25 cellular contexts compared by ENCODE assay signal in genomic region chr2:159042115-159042850, GRCh38.
DNase-seq lines count a peak whose midpoint lies in the region; ATAC-seq, FAIRE-seq and TF ChIP-seq lines count a peak whose summit lies in the region.
"Had no signal": no experiment of that assay in that cellular context is flagged by ENCODE, and none has a peak within 500 bp of the region (broad histone marks: within the 10 kb centered on the region; RNA-seq: fewer than 3 reads in every experiment).

No MANE protein-coding gene starts in this region.

- H3K4me1 Mint-ChIP-seq in nephron progenitor cell: peaks cover 28% of the 10 kb centered on the region
- H3K4me1 Mint-ChIP-seq: activated CD4-positive, alpha-beta T cell treated with anti-CD3 and anti-CD28 coated beads, Interleukin-2, amount 10 ng/mL, durations not matched to agents 7 days and 5 days; activated T-helper 17 cell treated with anti-CD3 and anti-CD28 coated beads, Interleukin-2, amount 50 U/mL, for 72 hours had no signal

- H3K9ac ChIP-seq in HepG2 (ENCODE audit: insufficient read depth, low read depth, low read length): no peak overlapping the region
- H3K9ac ChIP-seq: BLaER1 had no signal

- no peak overlapping the region for H3K27ac ChIP-seq in HepG2 (ENCODE audit: extremely low read length, insufficient read depth, low read length)
- H3K27ac ChIP-seq in right lobe of liver: no peak overlapping the region
- peak overlapping the region; percentile 53 for H3K27ac ChIP-seq in foreskin keratinocyte
- H3K27ac ChIP-seq: ascending aorta, BLaER1, SK-N-MC, WERI-Rb-1 had no signal

- H3K36me3 Mint-ChIP-seq in nephron progenitor cell (ENCODE audit: low read depth): peaks cover 79% of the 10 kb centered on the region
- H3K36me3 Mint-ChIP-seq: activated naive CD4-positive, alpha-beta T cell treated with anti-CD3 and anti-CD28 coated beads, Interleukin-2, amount 50 U/mL, for 72 hours had no signal

- no peak for TF ChIP-seq POLR2A in HepG2 (IDR thresholded peaks at IDR 0.05; ENCODE audit: insufficient read depth in 1 of 2, low read depth in 2 of 2, low read length in 2 of 2)
- TF ChIP-seq POLR2A in right lobe of liver (IDR thresholded peaks at IDR 0.05): no peak

- no TSS peak for BruUV-seq in HepG2 (replicated peaks; lab: Mats Ljungman, UMichigan)

- H3K79me2 ChIP-seq in HepG2 (ENCODE audit: insufficient read depth, low read length): no peaks in the 10 kb centered on the region

- in situ Hi-C loops in HepG2 (cut with HindIII; ENCODE audit: extremely low pct_ligation_motif_present, low pct_unique_long_range_greater_than_20kb): no loop called here

- H3K27me3 Mint-ChIP-seq in nephron progenitor cell (ENCODE audit: low read depth, poor library complexity): peaks cover 15% of the 10 kb centered on the region
- H3K27me3 Mint-ChIP-seq: activated T-helper 17 cell treated with anti-CD3 and anti-CD28 coated beads, Interleukin-2, amount 50 U/mL, for 72 hours had no signal

- H3K27me3 ChIP-seq in HepG2 (ENCODE audit: control insufficient read depth in 1 of 2, insufficient read depth in 2 of 2, low read length in 2 of 2): no peaks in the 10 kb centered on the region
- no peaks in the 10 kb centered on the region for H3K27me3 ChIP-seq in right lobe of liver
- no peaks in the 10 kb centered on the region for H3K27me3 ChIP-seq in foreskin keratinocyte
- H3K27me3 ChIP-seq: ascending aorta, BLaER1, tibial artery had no signal

- H3K4me2 ChIP-seq in HepG2 (ENCODE audit: low read depth, low read length): no peak overlapping the region
- H3K4me2 ChIP-seq: BLaER1 had no signal

- H3K36me3 ChIP-seq in HepG2 (replicated peaks in 1 of 2; ENCODE audit: control insufficient read depth in 1 of 2, insufficient read depth in 2 of 2, low read length in 2 of 2): no peaks in the 10 kb centered on the region
- no peaks in the 10 kb centered on the region for H3K36me3 ChIP-seq in right lobe of liver
- H3K36me3 ChIP-seq: ascending aorta, BLaER1, tibial artery had no signal

- POLR2A ChIA-PET in HepG2 (lab: Yijun Ruan, JAX): no interaction called here

- WGBS in HepG2 (ENCODE audit: low lambda C conversion rate): 75% methylated on average over 13 of the region's 13 CpGs
- 87% methylated on average over 11 of the region's 13 CpGs for WGBS in right lobe of liver (ENCODE audit: insufficient coverage, low coverage, low lambda C conversion rate, missing lambda C conversion rate)

- peak overlapping the region; percentile 23 for H3K4me3 Mint-ChIP-seq in nephron progenitor cell
- H3K4me3 Mint-ChIP-seq: activated CD4-positive, alpha-beta T cell treated with anti-CD3 and anti-CD28 coated beads, Interleukin-2, amount 10 ng/mL, durations not matched to agents 7 days and 5 days; activated T-helper 17 cell treated with anti-CD3 and anti-CD28 coated beads, Interleukin-2, amount 50 U/mL, for 72 hours had no signal

- no peak for TF ChIP-seq RAD21 in HepG2 (CRISPR knock-in tag; IDR thresholded peaks at IDR 0.05)

- no peak overlapping the region for H2AFZ ChIP-seq in HepG2 (ENCODE audit: low read length)

- CTCF ChIA-PET in HepG2 (lab: Yijun Ruan, JAX; ENCODE audit: low intra/inter-chr PET ratio, low total read pairs): no interaction called here

- no peak for TF ChIP-seq CTCF in HepG2 (CRISPR knock-in tag; IDR thresholded peaks at IDR 0.05)
- no peak for TF ChIP-seq CTCF in right lobe of liver (IDR thresholded peaks at IDR 0.05)
- TF ChIP-seq CTCF in foreskin keratinocyte (conservative IDR thresholded peaks at IDR 0.05): no peak
- no peak for TF ChIP-seq CTCF in nephron progenitor cell (IDR thresholded peaks at IDR 0.05)

- ATAC-seq in HepG2 (no peak), right lobe of liver (no peak), foreskin keratinocyte (peak; percentile 88), HG03469 (IDR thresholded peaks at IDR 0.05; ENCODE audit: unreplicated experiment) (no peak)
- ATAC-seq: activated naive CD4-positive, alpha-beta T cell treated with anti-CD3 and anti-CD28 coated beads, Interleukin-2, amount 50 U/mL, for 72 hours; activated T-helper 17 cell treated with anti-CD3 and anti-CD28 coated beads, Interleukin-2, amount 50 U/mL, for 72 hours had no signal

- H3K9me3 ChIP-seq in HepG2 (ENCODE audit: low read length) (no peaks in the 10 kb centered on the region), right lobe of liver (no peaks in the 10 kb centered on the region)
- H3K9me3 ChIP-seq: ascending aorta, tibial artery had no signal

- intact Hi-C loops in HepG2 (cut with micrococcal nuclease; ENCODE audit: unreplicated experiment) (no loop called here), right lobe of liver (cut with DNase I) (no loop called here), posterior vena cava (cut with DNase I) (no loop called here)

- no peak overlapping the region for H3K4me3 ChIP-seq in HepG2 (replicated peaks in 1 of 3; ENCODE audit: insufficient read depth in 1 of 3, low read depth in 2 of 3, low read length in 3 of 3)
- no peak overlapping the region for H3K4me3 ChIP-seq in right lobe of liver
- H3K4me3 ChIP-seq: ascending aorta, BLaER1, SK-N-MC, tibial artery had no signal

- peak overlapping the region; percentile 52 for H3K27ac Mint-ChIP-seq in nephron progenitor cell
- H3K27ac Mint-ChIP-seq: activated CD4-positive, alpha-beta T cell treated with anti-CD3 and anti-CD28 coated beads, Interleukin-2, amount 10 ng/mL, durations not matched to agents 7 days and 5 days; activated naive CD4-positive, alpha-beta T cell treated with anti-CD3 and anti-CD28 coated beads, Interleukin-2, amount 50 U/mL, for 72 hours; activated T-helper 17 cell treated with anti-CD3 and anti-CD28 coated beads, Interleukin-2, amount 50 U/mL, for 72 hours had no signal

- FAIRE-seq in HepG2 (lab: Jason Lieb, UNC) (no peak), urothelium cell line (lab: Jason Lieb, UNC) (no peak)
- FAIRE-seq: H1, RCC 7860 had no signal

- H3K4me1 ChIP-seq in HepG2 (ENCODE audit: insufficient read depth, low read length) (no peaks in the 10 kb centered on the region), right lobe of liver (no peaks in the 10 kb centered on the region), foreskin keratinocyte (peaks cover 41% of the 10 kb centered on the region)

- H3K9me3 Mint-ChIP-seq in nephron progenitor cell: peaks cover 60% of the 10 kb centered on the region
- H3K9me3 Mint-ChIP-seq: activated T-helper 17 cell treated with anti-CD3 and anti-CD28 coated beads, Interleukin-2, amount 50 U/mL, for 72 hours had no signal

- no peaks in the 10 kb centered on the region for H4K20me1 ChIP-seq in HepG2 (ENCODE audit: insufficient read depth, low read length)
- H4K20me1 ChIP-seq: BLaER1 had no signal

- DNase-seq in HepG2 (ENCODE audit: low spot score): no peak
- DNase-seq in right lobe of liver: no peak
- peak; percentile 67 to 72 for DNase-seq in foreskin keratinocyte
- DNase-seq in nephron progenitor cell: no peak
- DNase-seq in NCI-H1417 (lab: John Stamatoyannopoulos, UW): no peak
- DNase-seq in urothelium cell line (ENCODE audit: low spot score): no peak
- DNase-seq in posterior vena cava (ENCODE audit: low spot score): no peak
- DNase-seq: activated CD4-positive, alpha-beta T cell treated with anti-CD3 and anti-CD28 coated beads, Interleukin-2, amount 10 ng/mL, durations not matched to agents 7 days and 5 days; effector CD4-positive, alpha-beta T cell; NCI-H1092 treated with DMSO at 0.1 percent for 48 hours; NCI-H2081 treated with DMSO at 0.1 percent for 48 hours; NCI-H524; stimulated activated CD4-positive, alpha-beta T cell treated with anti-CD3 and anti-CD28 coated beads, Interleukin-2, amount 100 ng/mL, for 48 hours; stimulated activated naive CD4-positive, alpha-beta T cell; T-helper 2 cell; tibial artery; WERI-Rb-1 had no signal

- TF ChIP-seq EP300 in HepG2 (IDR thresholded peaks at IDR 0.05; ENCODE audit: low read depth in 2 of 2, low read length in 2 of 2) (no peak), HepG2 (CRISPR knock-in tag; IDR thresholded peaks at IDR 0.05; ENCODE audit: borderline replicate concordance) (no peak)

TF ChIP-seq in HepG2, 621 proteins besides CTCF, POLR2A, EP300 and RAD21:
- TF ChIP-seq ZNF572 (CRISPR knock-in tag; IDR thresholded peaks at IDR 0.05) (0 out of 2 replicates have a peak, but pooled peaks have one; percentile 44), ZNF292 (CRISPR knock-in tag; IDR thresholded peaks at IDR 0.05; ENCODE audit: borderline replicate concordance, low read depth) (no peak)

Comparison
In these comparisons a context has a peak if more than half of its experiments do, and no peak if none do; other contexts are left out.
1. DNase-seq: peak in foreskin keratinocyte (2 of 2); none in HepG2 (single experiment), right lobe of liver (0 of 3), nephron progenitor cell (single experiment), NCI-H1417 (0 of 3), urothelium cell line (single experiment) and posterior vena cava (single experiment).